8 cellular contexts compared by ENCODE assay signal in the genomic region with DNA sequence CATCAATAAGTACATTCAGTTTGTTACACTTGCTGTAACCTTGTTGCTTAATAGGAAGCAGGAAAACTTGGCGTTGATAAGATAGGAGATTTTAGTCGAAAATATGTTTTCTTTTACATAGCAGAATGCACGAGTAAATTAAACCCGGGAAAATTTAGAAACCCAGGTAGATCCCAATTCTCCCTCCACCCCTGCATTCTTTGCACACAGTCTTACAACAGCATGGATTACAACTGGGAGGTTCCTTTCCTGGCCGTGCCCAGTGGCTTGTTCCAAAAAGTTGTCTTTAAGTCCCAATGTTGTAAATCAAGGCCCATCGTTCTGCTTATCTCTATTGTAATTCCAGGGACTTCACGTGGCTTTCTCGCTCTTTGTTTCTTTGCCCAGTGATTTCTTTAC. TPM values are rescaled to one million over a fixed set of nuclear protein-coding genes. Genes with fewer than 3 reads are reported as not detected.
DNase-seq lines count a peak whose midpoint lies in the region; ATAC-seq, FAIRE-seq and TF ChIP-seq lines count a peak whose summit lies in the region.

No MANE protein-coding gene starts in this region.

- no peaks in the 10 kb centered on the region for H3K36me3 Mint-ChIP-seq in activated CD4-positive, alpha-beta T cell treated with anti-CD3 and anti-CD28 coated beads, Interleukin-2, amount 10 ng/mL, durations not matched to agents 24 days and 14 days (ENCODE audit: low read depth)
- peaks cover 2% of the 10 kb centered on the region for H3K36me3 Mint-ChIP-seq in activated naive CD8-positive, alpha-beta T cell treated with anti-CD3 and anti-CD28 coated beads, Interleukin-2, amount 50 U/mL, for 24 hours (ENCODE audit: low read depth)

- H3K9me3 Mint-ChIP-seq in activated CD4-positive, alpha-beta T cell treated with anti-CD3 and anti-CD28 coated beads, Interleukin-2, amount 10 ng/mL, durations not matched to agents 24 days and 14 days = no peaks in the 10 kb centered on the region
- H3K9me3 Mint-ChIP-seq in activated naive CD8-positive, alpha-beta T cell treated with anti-CD3 and anti-CD28 coated beads, Interleukin-2, amount 50 U/mL, for 24 hours = no peaks in the 10 kb centered on the region

- H3K27me3 Mint-ChIP-seq in activated CD4-positive, alpha-beta T cell treated with anti-CD3 and anti-CD28 coated beads, Interleukin-2, amount 10 ng/mL, durations not matched to agents 24 days and 14 days = peaks cover 29% of the 10 kb centered on the region
- no peaks in the 10 kb centered on the region for H3K27me3 Mint-ChIP-seq in activated naive CD8-positive, alpha-beta T cell treated with anti-CD3 and anti-CD28 coated beads, Interleukin-2, amount 50 U/mL, for 24 hours

- intact Hi-C loops in activated CD4-positive, alpha-beta T cell treated with anti-CD3 and anti-CD28 coated beads, Interleukin-2, amount 10 ng/mL, durations not matched to agents 24 days and 14 days (cut with micrococcal nuclease) = loop anchor here (5.0 to 10.0 kb wide), 3 partner anchors 64 to 1114 kb away; a partner anchor contains a TSS

- FAIRE-seq in keratinocyte (lab: Jason Lieb, UNC) = peak; percentile 5

- H3K4me2 ChIP-seq in keratinocyte (ENCODE audit: control insufficient read depth, extremely low read depth, insufficient read depth, low read depth, low read length) = peak overlapping the region; percentile 95

- no peak for ATAC-seq in activated naive CD8-positive, alpha-beta T cell treated with anti-CD3 and anti-CD28 coated beads, Interleukin-2, amount 50 U/mL, for 24 hours
- no peak for ATAC-seq in HG03097 (IDR thresholded peaks at IDR 0.05; ENCODE audit: low FRiP score, unreplicated experiment)
- no peak for ATAC-seq in HG03196 (IDR thresholded peaks at IDR 0.05; ENCODE audit: unreplicated experiment)

- TF ChIP-seq CTCF in keratinocyte (optimal IDR thresholded peaks at IDR 0.05 in 1 of 3, IDR thresholded peaks at IDR 0.05 in 1 of 3, conservative IDR thresholded peaks at IDR 0.05 in 1 of 3; ENCODE audit: extremely low read depth in 1 of 3, insufficient read depth in 2 of 3, low read length in 3 of 3) (no peak), suprapubic skin (IDR thresholded peaks at IDR 0.05) (no peak)

- no peaks in the 10 kb centered on the region for H3K27me3 ChIP-seq in keratinocyte (ENCODE audit: control insufficient read depth, extremely low read depth, insufficient read depth, low read length)
- H3K27me3 ChIP-seq in suprapubic skin = no peaks in the 10 kb centered on the region

- no peak for TF ChIP-seq EP300 in suprapubic skin (IDR thresholded peaks at IDR 0.05)

- H3K27ac Mint-ChIP-seq in activated CD4-positive, alpha-beta T cell treated with anti-CD3 and anti-CD28 coated beads, Interleukin-2, amount 10 ng/mL, durations not matched to agents 24 days and 14 days = peak overlapping the region; percentile 78
- H3K27ac Mint-ChIP-seq in activated naive CD8-positive, alpha-beta T cell treated with anti-CD3 and anti-CD28 coated beads, Interleukin-2, amount 50 U/mL, for 24 hours = peak overlapping the region; percentile 75

- no peaks in the 10 kb centered on the region for H3K9me3 ChIP-seq in keratinocyte (ENCODE audit: control insufficient read depth, low read depth, low read length)
- no peaks in the 10 kb centered on the region for H3K9me3 ChIP-seq in suprapubic skin

- WGBS in suprapubic skin = 20% methylated on average over 8 of the region's 8 CpGs

- H3K4me3 Mint-ChIP-seq in activated CD4-positive, alpha-beta T cell treated with anti-CD3 and anti-CD28 coated beads, Interleukin-2, amount 10 ng/mL, durations not matched to agents 24 days and 14 days = peak overlapping the region; percentile 86
- peak overlapping the region; percentile 82 for H3K4me3 Mint-ChIP-seq in activated naive CD8-positive, alpha-beta T cell treated with anti-CD3 and anti-CD28 coated beads, Interleukin-2, amount 50 U/mL, for 24 hours

- no peaks in the 10 kb centered on the region for H4K20me1 ChIP-seq in keratinocyte (ENCODE audit: control insufficient read depth, extremely low read depth, insufficient read depth, low read length)

- H3K27ac ChIP-seq in keratinocyte (ENCODE audit: control insufficient read depth, insufficient read depth, low read length) = peak overlapping the region; percentile 17
- no peak overlapping the region for H3K27ac ChIP-seq in suprapubic skin

- dilution Hi-C loops in keratinocyte (cut with MboI; ENCODE audit: extremely low pct_ligation_motif_present, low sequenced_read_pairs) = no loop called here

- H3K4me1 ChIP-seq in keratinocyte (ENCODE audit: control insufficient read depth, extremely low read depth, insufficient read depth, low read length) = peaks cover 25% of the 10 kb centered on the region
- H3K4me1 ChIP-seq in suprapubic skin = peaks cover 24% of the 10 kb centered on the region

- H3K36me3 ChIP-seq in keratinocyte (ENCODE audit: control insufficient read depth in 2 of 2, extremely low read depth in 1 of 2, insufficient read depth in 2 of 2, low read length in 2 of 2) = no peaks in the 10 kb centered on the region
- H3K36me3 ChIP-seq in suprapubic skin = no peaks in the 10 kb centered on the region

- H2AFZ ChIP-seq in keratinocyte (ENCODE audit: control insufficient read depth, low read length) = peak overlapping the region; percentile 93

- H3K79me2 ChIP-seq in keratinocyte (ENCODE audit: control insufficient read depth, insufficient read depth, low read length) = peaks cover 20% of the 10 kb centered on the region

- H3K4me1 Mint-ChIP-seq in activated CD4-positive, alpha-beta T cell treated with anti-CD3 and anti-CD28 coated beads, Interleukin-2, amount 10 ng/mL, durations not matched to agents 24 days and 14 days = peaks cover 24% of the 10 kb centered on the region
- peaks cover 27% of the 10 kb centered on the region for H3K4me1 Mint-ChIP-seq in activated naive CD8-positive, alpha-beta T cell treated with anti-CD3 and anti-CD28 coated beads, Interleukin-2, amount 50 U/mL, for 24 hours

- H3K4me3 ChIP-seq in keratinocyte (ENCODE audit: control insufficient read depth in 2 of 3, extremely low read depth in 1 of 3, insufficient read depth in 2 of 3, low read depth in 1 of 3, low read length in 3 of 3) (peak overlapping the region; percentile 49 to 78 (median 67)), suprapubic skin (peak overlapping the region; percentile 66)

- no peaks in the 10 kb centered on the region for H3K9me1 ChIP-seq in keratinocyte (ENCODE audit: control insufficient read depth, extremely low read depth, insufficient read depth, low read length)

- no peak for TF ChIP-seq POLR2A in suprapubic skin (IDR thresholded peaks at IDR 0.05)

- H3K9ac ChIP-seq in keratinocyte (ENCODE audit: control insufficient read depth, extremely low read depth, insufficient read depth, low read length) = peak overlapping the region; percentile 70

- DNase-seq in activated CD4-positive, alpha-beta T cell treated with anti-CD3 and anti-CD28 coated beads, Interleukin-2, amount 10 ng/mL, durations not matched to agents 24 days and 14 days = peak; percentile 54
- no peak for DNase-seq in activated CD4-positive, alpha-beta T cell treated with anti-CD3 and anti-CD28 coated beads, Interleukin-2, amount 50 U/mL, for 4 hours
- DNase-seq in activated naive CD8-positive, alpha-beta T cell treated with anti-CD3 and anti-CD28 coated beads, Interleukin-2, amount 50 U/mL, for 24 hours = no peak
- DNase-seq in keratinocyte (ENCODE audit: low read depth, low spot score) = no peak
- no peak for DNase-seq in suprapubic skin (ENCODE audit: low spot score in 2 of 2)
- no peak for DNase-seq in midbrain (lab: John Stamatoyannopoulos, UW)

RNA-seq across cellular contexts. Expression of a gene that starts 1.1 kb away (rescaled TPM):
- 11.1 and 14.5 TPM in 2 replicates for total RNA-seq in activated CD4-positive, alpha-beta T cell treated with anti-CD3 and anti-CD28 coated beads, Interleukin-2, amount 10 ng/mL, durations not matched to agents 24 days and 14 days
- 11.9 to 29.2 TPM (median 17.4 TPM) in 3 replicates for polyA plus RNA-seq in keratinocyte
- 3.3 TPM for polyA plus RNA-seq in keratinocyte (2011; ENCODE audit: low read depth)
- 5.1 and 9.1 TPM in 2 replicates for polyA plus RNA-seq in keratinocyte (2011; cell fraction: cytosol; rRNA removed)
- 14.1 and 19.3 TPM in 2 replicates for polyA plus RNA-seq in keratinocyte (2011; cell fraction: nucleus; rRNA removed)
- 3.5 and 14.1 TPM in 2 replicates for polyA plus RNA-seq in keratinocyte (2012; ENCODE audit: low replicate concordance)
- polyA minus RNA-seq in keratinocyte = 7.9 to 30.2 TPM (median 11.5 TPM) in 3 replicates
- polyA minus RNA-seq in keratinocyte (2011; cell fraction: cytosol; rRNA and poly(A)+ RNA removed) = 10.6 TPM
- polyA minus RNA-seq in keratinocyte (2011; cell fraction: nucleus; rRNA and poly(A)+ RNA removed) = 19.1 and 38.9 TPM in 2 replicates
- 10 to 100 TPM in 3 of 4 donors, 1 to 10 TPM in 1; 8.1 to 13.4 (median 10.9) TPM for total RNA-seq in suprapubic skin
